In the genomic region with DNA sequence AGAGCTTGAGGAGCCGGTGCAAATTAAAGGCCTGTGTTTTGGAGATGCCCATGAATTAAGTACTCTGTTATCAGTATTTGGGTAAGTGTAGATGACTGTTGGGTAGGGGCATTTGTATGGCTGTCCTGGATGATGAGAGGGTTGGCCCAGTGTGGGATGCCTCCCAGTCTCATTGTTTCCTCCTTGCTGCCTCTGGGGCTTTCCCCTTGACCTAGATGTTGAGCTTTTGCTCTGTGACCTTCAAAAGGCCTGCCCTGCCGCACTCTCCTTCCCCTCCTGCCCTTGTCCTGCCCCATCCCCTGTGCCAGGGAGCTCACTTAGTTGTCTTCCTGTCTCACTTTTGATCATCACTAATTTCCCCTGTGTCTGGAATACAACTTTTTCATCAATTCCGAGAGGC, we compare ENCODE assay signal across 21 cellular contexts. TPM values are rescaled to one million over a fixed set of nuclear protein-coding genes. Genes with fewer than 3 reads are reported as not detected.
A peak's percentile ranks its signal among the peaks of the same experiment; 100 is the strongest.
DNase-seq lines count a peak whose midpoint lies in the region; ATAC-seq and TF ChIP-seq lines count a peak whose summit lies in the region.
"Had no signal": no experiment of that assay in that cellular context is flagged by ENCODE, and none has a peak within 500 bp of the region (broad histone marks: within the 10 kb centered on the region; RNA-seq: fewer than 3 reads in every experiment).

No MANE protein-coding gene starts in this region.

- peak overlapping the region; percentile 5 for H3K4me3 Mint-ChIP-seq in activated T-cell treated with anti-CD3 and anti-CD28 coated beads, Interleukin-2, amount 50 U/mL, for 4 hours
- peak overlapping the region; percentile 56; the same call in 1 of the 2 replicates for H3K4me3 Mint-ChIP-seq in HFFc6
- peak overlapping the region; percentile 39 for H3K4me3 Mint-ChIP-seq in activated naive CD8-positive, alpha-beta T cell treated with anti-CD3 and anti-CD28 coated beads, Interleukin-2, amount 50 U/mL, for 24 hours
- H3K4me3 Mint-ChIP-seq in stimulated activated naive B cell treated with anti-CD40 and anti-IgM and Interleukin-4, amounts not matched to agents 10 μg/mL and 1 μg/mL and 100 μg/mL, for 72 hours = peak overlapping the region; percentile 4 to 49
- H3K4me3 Mint-ChIP-seq: nephron had no signal

- H3K9me3 Mint-ChIP-seq in activated T-cell treated with anti-CD3 and anti-CD28 coated beads, Interleukin-2, amount 50 U/mL, for 4 hours = no peaks in the 10 kb centered on the region
- H3K9me3 Mint-ChIP-seq in HFFc6 = no peaks in the 10 kb centered on the region
- no peaks in the 10 kb centered on the region for H3K9me3 Mint-ChIP-seq in activated naive CD8-positive, alpha-beta T cell treated with anti-CD3 and anti-CD28 coated beads, Interleukin-2, amount 50 U/mL, for 24 hours
- peaks cover 0 to 2% of the 10 kb centered on the region in 2 donors for H3K9me3 Mint-ChIP-seq in stimulated activated naive B cell treated with anti-CD40 and anti-IgM and Interleukin-4, amounts not matched to agents 10 μg/mL and 1 μg/mL and 100 μg/mL, for 72 hours
- H3K9me3 Mint-ChIP-seq: nephron had no signal

- ATAC-seq in activated T-cell treated with anti-CD3 and anti-CD28 coated beads, Interleukin-2, amount 50 U/mL, for 4 hours = peak; percentile 23 to 30
- ATAC-seq in activated naive CD8-positive, alpha-beta T cell treated with anti-CD3 and anti-CD28 coated beads, Interleukin-2, amount 50 U/mL, for 24 hours = peak; percentile 88
- peak; percentile 88 to 90 for ATAC-seq in stimulated activated naive B cell treated with anti-CD40 and anti-IgM and Interleukin-4, amounts not matched to agents 10 μg/mL and 1 μg/mL and 100 μg/mL, for 72 hours (replicated peaks)
- no peak for ATAC-seq in GM21825 (IDR thresholded peaks at IDR 0.05; ENCODE audit: unreplicated experiment)
- no peak for ATAC-seq in HG02571 (IDR thresholded peaks at IDR 0.05; ENCODE audit: unreplicated experiment)
- ATAC-seq: left cardiac atrium had no signal

- peaks cover 36% of the 10 kb centered on the region for H3K4me1 Mint-ChIP-seq in activated T-cell treated with anti-CD3 and anti-CD28 coated beads, Interleukin-2, amount 50 U/mL, for 4 hours (ENCODE audit: low read depth)
- H3K4me1 Mint-ChIP-seq in HFFc6 (ENCODE audit: low read depth) = peaks cover 79% of the 10 kb centered on the region
- H3K4me1 Mint-ChIP-seq in activated naive CD8-positive, alpha-beta T cell treated with anti-CD3 and anti-CD28 coated beads, Interleukin-2, amount 50 U/mL, for 24 hours = peaks cover 52% of the 10 kb centered on the region
- peaks cover 46 to 57% of the 10 kb centered on the region in 2 donors for H3K4me1 Mint-ChIP-seq in stimulated activated naive B cell treated with anti-CD40 and anti-IgM and Interleukin-4, amounts not matched to agents 10 μg/mL and 1 μg/mL and 100 μg/mL, for 72 hours

- H3K27ac Mint-ChIP-seq in HFFc6 = peak overlapping the region; percentile 91
- H3K27ac Mint-ChIP-seq in activated naive CD8-positive, alpha-beta T cell treated with anti-CD3 and anti-CD28 coated beads, Interleukin-2, amount 50 U/mL, for 24 hours = peak overlapping the region; percentile 95
- peak overlapping the region; percentile 94 for H3K27ac Mint-ChIP-seq in stimulated activated naive B cell treated with anti-CD40 and anti-IgM and Interleukin-4, amounts not matched to agents 10 μg/mL and 1 μg/mL and 100 μg/mL, for 72 hours
- H3K27ac Mint-ChIP-seq: nephron had no signal

- no peak for TF ChIP-seq CTCF in HFFc6 (IDR thresholded peaks at IDR 0.05)

- no peaks in the 10 kb centered on the region for H3K27me3 Mint-ChIP-seq in activated T-cell treated with anti-CD3 and anti-CD28 coated beads, Interleukin-2, amount 50 U/mL, for 4 hours (ENCODE audit: low read depth)
- no peaks in the 10 kb centered on the region; the same call in none of the 2 replicates for H3K27me3 Mint-ChIP-seq in HFFc6 (ENCODE audit: insufficient read depth)
- no peaks in the 10 kb centered on the region for H3K27me3 Mint-ChIP-seq in activated naive CD8-positive, alpha-beta T cell treated with anti-CD3 and anti-CD28 coated beads, Interleukin-2, amount 50 U/mL, for 24 hours
- no peaks in the 10 kb centered on the region for H3K27me3 Mint-ChIP-seq in stimulated activated naive B cell treated with anti-CD40 and anti-IgM and Interleukin-4, amounts not matched to agents 10 μg/mL and 1 μg/mL and 100 μg/mL, for 72 hours

- H3K36me3 Mint-ChIP-seq in activated T-cell treated with anti-CD3 and anti-CD28 coated beads, Interleukin-2, amount 50 U/mL, for 4 hours (ENCODE audit: insufficient read depth) = peaks cover 17% of the 10 kb centered on the region
- peaks cover 26% of the 10 kb centered on the region for H3K36me3 Mint-ChIP-seq in HFFc6 (ENCODE audit: low read depth)
- peaks cover 34% of the 10 kb centered on the region for H3K36me3 Mint-ChIP-seq in activated naive CD8-positive, alpha-beta T cell treated with anti-CD3 and anti-CD28 coated beads, Interleukin-2, amount 50 U/mL, for 24 hours (ENCODE audit: low read depth)
- peaks cover 18 to 37% of the 10 kb centered on the region in 2 donors for H3K36me3 Mint-ChIP-seq in stimulated activated naive B cell treated with anti-CD40 and anti-IgM and Interleukin-4, amounts not matched to agents 10 μg/mL and 1 μg/mL and 100 μg/mL, for 72 hours

- no peak for DNase-seq in activated T-cell treated with anti-CD3 and anti-CD28 coated beads, Interleukin-2, amount 50 U/mL, for 4 hours
- DNase-seq in activated T-cell treated with anti-CD3 and anti-CD28 coated beads, Interleukin-2, amount 50 U/mL, for 48 hours = no peak
- no peak for DNase-seq in HFFc6
- peak; percentile 51 for DNase-seq in activated naive CD8-positive, alpha-beta T cell treated with anti-CD3 and anti-CD28 coated beads, Interleukin-2, amount 50 U/mL, for 24 hours
- peak; percentile 25 for DNase-seq in stimulated activated naive B cell treated with anti-CD40 and anti-IgM and Interleukin-4, amounts not matched to agents 10 μg/mL and 1 μg/mL and 100 μg/mL, for 72 hours
- DNase-seq: activated gamma-delta T cell; Caco-2; effector CD8-positive, alpha-beta T cell; esophagus squamous epithelium; KG1; left cardiac atrium; NCI-H1092 treated with DMSO at 0.1 percent for 48 hours; NCI-H2029 treated with DMSO at 0.1 percent for 48 hours; NCI-H446; posterior cingulate gyrus; RPMI8226; stimulated activated CD4-positive, alpha-beta T cell treated with anti-CD3 and anti-CD28 coated beads, Interleukin-2, amount 100 ng/mL, for 48 hours; SW 1271 had no signal

RNA-seq across cellular contexts. Expression of a gene that starts 10.0 kb away (rescaled TPM):
- total RNA-seq in activated T-cell treated with anti-CD3 and anti-CD28 coated beads, Interleukin-2, amount 50 U/mL, for 4 hours = 100 to 1,000 TPM in 1 of 3 donors, 10 to 100 TPM in 2; 83.9 to 101 (median 89.1) TPM
- total RNA-seq in HFFc6 (2021; fragmentation: NEBNext Ultra II Directional; extraction: Animal tissue kit (Norgen Biotek cat#: 25700)) = 100 to 1,000 TPM; 174 to 194 (median 181) TPM

Comparison
In these comparisons a context has a peak if more than half of its experiments do, and no peak if none do; other contexts are left out.
1. ATAC-seq: peak in activated T-cell treated with anti-CD3 and anti-CD28 coated beads, Interleukin-2, amount 50 U/mL, for 4 hours (2 of 2), activated naive CD8-positive, alpha-beta T cell treated with anti-CD3 and anti-CD28 coated beads, Interleukin-2, amount 50 U/mL, for 24 hours (single experiment) and stimulated activated naive B cell treated with anti-CD40 and anti-IgM and Interleukin-4, amounts not matched to agents 10 μg/mL and 1 μg/mL and 100 μg/mL, for 72 hours (2 of 2); none in GM21825 (single experiment) and HG02571 (single experiment).
2. DNase-seq: peak in activated naive CD8-positive, alpha-beta T cell treated with anti-CD3 and anti-CD28 coated beads, Interleukin-2, amount 50 U/mL, for 24 hours (single experiment) and stimulated activated naive B cell treated with anti-CD40 and anti-IgM and Interleukin-4, amounts not matched to agents 10 μg/mL and 1 μg/mL and 100 μg/mL, for 72 hours (single experiment); none in activated T-cell treated with anti-CD3 and anti-CD28 coated beads, Interleukin-2, amount 50 U/mL, for 4 hours (single experiment), activated T-cell treated with anti-CD3 and anti-CD28 coated beads, Interleukin-2, amount 50 U/mL, for 48 hours (0 of 2) and HFFc6 (single experiment).
3. H3K4me3 Mint-ChIP-seq: peak in every context shown above with its lines; median percentile 56 in HFFc6; 39 in activated naive CD8-positive, alpha-beta T cell treated with anti-CD3 and anti-CD28 coated beads, Interleukin-2, amount 50 U/mL, for 24 hours; 26 in stimulated activated naive B cell treated with anti-CD40 and anti-IgM and Interleukin-4, amounts not matched to agents 10 μg/mL and 1 μg/mL and 100 μg/mL, for 72 hours; 5 in activated T-cell treated with anti-CD3 and anti-CD28 coated beads, Interleukin-2, amount 50 U/mL, for 4 hours.
4. Peak in every context shown above with its lines, with median percentiles within 50 percentile points of each other: H3K27ac Mint-ChIP-seq.